In the genomic region with DNA sequence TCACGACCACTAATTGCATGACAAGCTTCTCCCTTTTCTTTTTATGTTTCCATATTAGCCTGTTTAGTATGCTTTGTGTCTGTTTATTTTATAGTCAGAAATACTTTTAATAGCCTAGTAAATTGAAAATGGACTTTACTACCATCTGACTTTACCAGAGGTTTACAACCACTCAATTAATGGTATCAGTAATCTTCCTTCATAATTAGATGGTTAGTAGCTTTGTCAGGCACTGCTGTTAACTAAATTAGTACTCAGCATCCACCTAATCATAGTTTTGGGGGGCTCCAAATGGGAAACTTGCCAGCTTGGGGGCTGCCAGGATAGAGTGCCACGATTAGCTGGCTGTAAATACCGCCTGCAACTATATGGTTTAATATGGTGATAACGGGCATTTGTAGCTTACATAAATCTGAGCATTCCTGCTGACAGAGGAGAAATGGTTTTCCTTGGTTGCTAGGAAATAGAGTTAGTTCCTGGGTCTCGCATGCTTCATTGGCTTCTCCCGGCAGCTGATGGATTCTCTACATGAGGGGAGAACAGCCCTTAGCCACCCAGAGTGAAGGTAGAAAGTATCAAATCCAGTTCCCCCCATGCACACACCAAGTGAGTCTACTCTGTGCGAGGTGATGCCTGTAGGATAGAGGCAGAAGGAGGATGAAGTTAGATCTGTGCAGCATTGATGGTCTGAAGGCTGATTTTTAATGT, we compare ENCODE assay signal across 26 cellular contexts.
"Had no signal": no experiment of that assay in that cellular context is flagged by ENCODE, and none has a peak within 500 bp of the region (broad histone marks: within the 10 kb centered on the region; RNA-seq: fewer than 3 reads in every experiment).

No MANE protein-coding gene starts in this region.

- H3K27me3 ChIP-seq: esophagus muscularis mucosa, neural progenitor cell, right atrium auricular region, stomach, thyroid gland, upper lobe of left lung had no signal

- H2AFZ ChIP-seq: neural progenitor cell, parathyroid adenoma had no signal

- H3K27ac ChIP-seq: dorsolateral prefrontal cortex, esophagus muscularis mucosa, foreskin keratinocyte, neural progenitor cell, parathyroid adenoma, right atrium auricular region, stomach, thyroid gland, upper lobe of left lung had no signal

- H3K9me3 Mint-ChIP-seq: endodermal cell; immature natural killer cell; memory B cell; mesothelial cell of epicardium; naive B cell; natural killer cell treated with Interleukin-12 subunit alpha and Interleukin-12 subunit beta and Interleukin-15 and Interleukin-18, amount 100 ng/mL, for 72 hours; neural progenitor cell; stimulated activated effector memory CD8-positive, alpha-beta T cell treated with anti-CD3 and anti-CD28 coated beads, Interleukin-12 subunit alpha, Interleukin-12 subunit beta, amount 100 ng/mL, for 72 hours had no signal

- H3K4me2 ChIP-seq: neural progenitor cell had no signal

- H3K4me1 Mint-ChIP-seq: endodermal cell; immature natural killer cell; memory B cell; mesothelial cell of epicardium; stimulated activated effector memory CD8-positive, alpha-beta T cell treated with anti-CD3 and anti-CD28 coated beads, Interleukin-12 subunit alpha, Interleukin-12 subunit beta, amount 100 ng/mL, for 72 hours had no signal

- H3K27ac Mint-ChIP-seq: endodermal cell; immature natural killer cell; memory B cell; mesothelial cell of epicardium; natural killer cell treated with Interleukin-12 subunit alpha and Interleukin-12 subunit beta and Interleukin-15 and Interleukin-18, amount 100 ng/mL, for 72 hours; neural progenitor cell; progenitor cell of endocrine pancreas; stimulated activated effector memory CD8-positive, alpha-beta T cell treated with anti-CD3 and anti-CD28 coated beads, Interleukin-12 subunit alpha, Interleukin-12 subunit beta, amount 100 ng/mL, for 72 hours had no signal

- H3K36me3 ChIP-seq: esophagus muscularis mucosa, neural progenitor cell, right atrium auricular region, stomach, thyroid gland, upper lobe of left lung had no signal

- DNase-seq: dorsolateral prefrontal cortex; effector CD4-positive, alpha-beta T cell; endodermal cell; foreskin keratinocyte; hypothalamus; immature natural killer cell; mucosa of descending colon; naive B cell; stimulated activated CD4-positive, alpha-beta T cell treated with anti-CD3 and anti-CD28 coated beads, Interleukin-2, amount 100 ng/mL, for 24 hours; stimulated activated CD4-positive, alpha-beta T cell treated with anti-CD3 and anti-CD28 coated beads, Interleukin-4, amount 100 ng/mL, for 24 hours; stimulated activated naive CD4-positive, alpha-beta T cell treated with Interleukin-2 at 50 U/mL for 16 hours; stomach; thyroid gland; upper lobe of left lung had no signal

- H3K79me2 ChIP-seq: parathyroid adenoma had no signal

- H3K9ac ChIP-seq: neural progenitor cell, parathyroid adenoma had no signal

- H3K9me3 ChIP-seq: esophagus muscularis mucosa, mucosa of descending colon, right atrium auricular region, stomach, thyroid gland, upper lobe of left lung had no signal

- H3K36me3 Mint-ChIP-seq: immature natural killer cell; memory B cell; mesothelial cell of epicardium; naive B cell; natural killer cell treated with Interleukin-12 subunit alpha and Interleukin-12 subunit beta and Interleukin-15 and Interleukin-18, amount 100 ng/mL, for 72 hours; neural progenitor cell; stimulated activated effector memory CD8-positive, alpha-beta T cell treated with anti-CD3 and anti-CD28 coated beads, Interleukin-12 subunit alpha, Interleukin-12 subunit beta, amount 100 ng/mL, for 72 hours had no signal

- ATAC-seq: foreskin keratinocyte; left lobe of liver; mucosa of descending colon; natural killer cell treated with Interleukin-12 subunit alpha and Interleukin-12 subunit beta and Interleukin-15 and Interleukin-18, amount 100 ng/mL, for 72 hours; sciatic nerve; stimulated activated effector memory CD8-positive, alpha-beta T cell treated with anti-CD3 and anti-CD28 coated beads, Interleukin-12 subunit alpha, Interleukin-12 subunit beta, amount 100 ng/mL, for 72 hours had no signal

- H3K4me1 ChIP-seq: foreskin keratinocyte, neural progenitor cell, parathyroid adenoma, thyroid gland had no signal

- H3K4me3 Mint-ChIP-seq: endodermal cell; immature natural killer cell; memory B cell; mesothelial cell of epicardium; naive B cell; natural killer cell treated with Interleukin-12 subunit alpha and Interleukin-12 subunit beta and Interleukin-15 and Interleukin-18, amount 100 ng/mL, for 72 hours; neural progenitor cell; stimulated activated effector memory CD8-positive, alpha-beta T cell treated with anti-CD3 and anti-CD28 coated beads, Interleukin-12 subunit alpha, Interleukin-12 subunit beta, amount 100 ng/mL, for 72 hours had no signal

- H3K4me3 ChIP-seq: dorsolateral prefrontal cortex, esophagus muscularis mucosa, lung, mucosa of descending colon, neural progenitor cell, right atrium auricular region, stomach, thyroid gland, upper lobe of left lung had no signal
